In the genomic region with DNA sequence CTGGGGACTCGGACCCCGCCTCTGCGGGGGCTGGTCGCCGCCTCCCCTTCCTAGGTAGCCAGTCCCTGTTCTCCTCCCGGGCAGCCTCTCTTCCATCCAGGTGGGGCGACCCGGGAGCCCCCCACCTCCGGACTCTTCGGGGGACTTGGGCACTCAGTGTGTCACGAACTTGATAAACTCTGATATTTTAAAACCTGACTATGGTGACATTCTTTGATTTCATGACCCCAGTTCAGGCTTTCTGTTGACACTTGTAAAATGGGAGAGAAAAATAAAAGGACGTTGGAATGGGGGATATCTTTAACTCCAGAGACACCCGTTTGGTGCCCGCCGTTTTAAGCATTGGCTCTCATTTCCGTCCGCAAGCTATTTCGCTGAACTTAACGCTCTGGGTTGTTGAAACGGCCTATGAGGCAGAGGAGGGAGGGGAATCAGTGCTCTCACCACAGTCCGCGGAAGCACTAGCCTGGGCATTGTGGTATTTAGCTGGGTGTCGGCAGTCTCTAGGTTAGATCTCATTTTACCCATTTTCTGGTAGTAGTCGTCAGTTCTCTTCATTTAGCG, we compare ENCODE assay signal across 8 cellular contexts. TPM values are rescaled to one million over a fixed set of nuclear protein-coding genes. Genes with fewer than 3 reads are reported as not detected.
A peak's percentile ranks its signal among the peaks of the same experiment; 100 is the strongest.
DNase-seq lines count a peak whose midpoint lies in the region; ATAC-seq, FAIRE-seq and TF ChIP-seq lines count a peak whose summit lies in the region.

No MANE protein-coding gene starts in this region.

- H3K4me1 ChIP-seq in ES-I3 (ENCODE audit: insufficient read depth, low read length): 0 out of 2 replicates have a peak, but pooled peaks cover 3% of the 10 kb centered on the region
- H3K4me1 ChIP-seq in KMS-11 (ENCODE audit: low read depth, poor library complexity, severe bottlenecking): peaks cover 30% of the 10 kb centered on the region
- no peaks in the 10 kb centered on the region for H3K4me1 ChIP-seq in small intestine (ENCODE audit: control insufficient read depth in 2 of 2, insufficient read depth in 1 of 2, low read depth in 1 of 2, low read length in 1 of 2)

- peak; percentile 13 for ATAC-seq in GM21786 (IDR thresholded peaks at IDR 0.05; ENCODE audit: unreplicated experiment)

- DNase-seq in T-helper 22 cell (ENCODE audit: low read depth) (peak; percentile 24), brain microvascular endothelial cell (peak; percentile 50), iPS-NIHi11 (ENCODE audit: low spot score) (peak; percentile 27), small intestine (peak; percentile 73), NCI-H1048 (lab: John Stamatoyannopoulos, UW) (no peak)

- H4K20me1 ChIP-seq in KMS-11 (ENCODE audit: insufficient read depth): no peaks in the 10 kb centered on the region

- H3K4me3 ChIP-seq in KMS-11 (IDR thresholded peaks at IDR 0.05; ENCODE audit: insufficient read depth, low read depth, low read length) (peak overlapping the region; percentile 19), brain microvascular endothelial cell (ENCODE audit: low read depth, low read length) (peak overlapping the region; percentile 87), small intestine (ENCODE audit: low read depth in 1 of 2, low read length in 2 of 2) (peak overlapping the region; percentile 80 to 98)

- H3K9ac ChIP-seq in ES-I3 (ENCODE audit: low read depth, low read length): peak overlapping the region; percentile 90
- H3K9ac ChIP-seq in KMS-11: peak overlapping the region; percentile 82; the same call in 1 of the 2 replicates

- TF ChIP-seq CTCF in KMS-11 (conservative IDR thresholded peaks at IDR 0.05; ENCODE audit: low read depth, low read length) (no peak), brain microvascular endothelial cell (IDR thresholded peaks at IDR 0.05; ENCODE audit: low read depth, low read length, missing control alignments) (no peak)

- H3K27ac ChIP-seq in KMS-11 (peak overlapping the region; percentile 81), brain microvascular endothelial cell (peak overlapping the region; percentile 89), small intestine (ENCODE audit: low read depth in 1 of 2, low read length in 1 of 2) (peak overlapping the region; percentile 89 to 91)

- peak overlapping the region; percentile 96 for H3K4me2 ChIP-seq in KMS-11

- in situ Hi-C loops in brain microvascular endothelial cell (cut with HindIII; ENCODE audit: low pct_ligation_motif_present, low sequenced_read_pairs): no loop called here

- H3K36me3 ChIP-seq in ES-I3 (ENCODE audit: insufficient read depth, low read length) (no peaks in the 10 kb centered on the region), KMS-11 (ENCODE audit: insufficient read depth) (no peaks in the 10 kb centered on the region), brain microvascular endothelial cell (replicated peaks) (no peaks in the 10 kb centered on the region), small intestine (ENCODE audit: control insufficient read depth in 2 of 2, insufficient read depth in 2 of 2, low read length in 2 of 2) (no peaks in the 10 kb centered on the region)

- H3K9me3 ChIP-seq in ES-I3 (ENCODE audit: control insufficient read depth, insufficient read depth, low read length) (no peaks in the 10 kb centered on the region), small intestine (ENCODE audit: control insufficient read depth, low read depth) (no peaks in the 10 kb centered on the region)

- H2AFZ ChIP-seq in KMS-11 (ENCODE audit: low read depth): peak overlapping the region; percentile 83; the same call in 1 of the 2 replicates

- no peaks in the 10 kb centered on the region for H3K27me3 ChIP-seq in KMS-11 (ENCODE audit: insufficient read depth, low read depth)
- no peaks in the 10 kb centered on the region for H3K27me3 ChIP-seq in brain microvascular endothelial cell (replicated peaks)
- H3K27me3 ChIP-seq in small intestine (ENCODE audit: control insufficient read depth in 2 of 2, insufficient read depth in 2 of 2, low read length in 2 of 2): no peaks in the 10 kb centered on the region

- peaks cover 44% of the 10 kb centered on the region for H3K79me2 ChIP-seq in KMS-11 (ENCODE audit: insufficient read depth, low read depth)

- 0% methylated on average over 17 to 25 of the region's 25 CpGs for WGBS in small intestine, 3 donors

- FAIRE-seq in small intestine (lab: Jason Lieb, UNC): no peak

RNA-seq across cellular contexts. Expression of a gene that starts 0.7 kb away (rescaled TPM):
- 10 to 100 TPM; 34.0 to 35.9 (median 34.2) TPM for polyA plus RNA-seq in small intestine

RNA-seq across cellular contexts. Expression of a gene that starts 36.7 kb away (rescaled TPM):
- polyA plus RNA-seq in small intestine: 100 to 1,000 TPM in 1 of 3 donors, 10 to 100 TPM in 1, 1 to 10 TPM in 1; 8.1 to 155 (median 25.4) TPM

RNA-seq across cellular contexts. Expression of a gene that starts 55.4 kb away (rescaled TPM):
- 10 to 100 TPM; 33.8 to 46.5 (median 38.4) TPM for polyA plus RNA-seq in small intestine

Comparison
In these comparisons a context has a peak if more than half of its experiments do, and no peak if none do; other contexts are left out.
1. H3K4me3 ChIP-seq: peak in every context shown above with its lines; median percentile 89 in small intestine; 87 in brain microvascular endothelial cell; 19 in KMS-11.